In the genomic region with DNA sequence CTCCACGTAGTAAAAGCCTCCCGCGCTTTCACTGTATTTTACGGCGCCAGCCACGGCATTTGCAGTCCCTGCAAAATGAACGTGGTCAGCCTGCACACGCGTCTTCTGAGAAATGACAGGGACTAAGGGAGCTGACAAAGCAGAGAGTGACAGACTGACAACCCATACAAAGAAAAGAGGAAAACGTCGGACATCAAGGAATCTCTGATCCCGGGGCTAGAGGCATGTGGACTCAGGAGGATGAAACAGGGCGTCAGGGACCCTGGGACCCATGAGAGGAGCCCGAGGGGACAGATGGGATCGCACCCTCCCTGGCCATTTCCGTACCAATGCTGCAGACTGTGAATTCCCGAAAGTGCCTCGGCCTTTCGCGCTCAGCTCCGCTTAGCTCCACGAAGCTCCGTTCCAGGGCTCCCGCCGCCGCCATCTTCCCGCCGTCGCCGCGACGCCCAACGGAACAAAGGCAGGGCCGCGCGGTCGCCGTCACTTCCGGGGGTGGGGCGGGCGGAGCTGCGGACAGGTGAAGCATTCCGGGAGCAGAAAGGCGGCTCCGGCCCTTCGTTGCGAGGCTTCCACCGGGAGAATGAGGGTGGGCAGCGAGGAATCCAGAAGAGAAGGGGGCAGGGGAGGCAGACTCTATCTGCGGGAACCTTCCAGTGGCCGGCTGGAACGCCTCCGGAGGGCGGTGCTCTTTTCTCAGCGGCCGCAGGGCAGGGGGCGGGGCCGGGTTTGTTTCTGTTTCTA, we compare ENCODE assay signal across 1 cellular context.
TF ChIP-seq lines count a peak whose summit lies in the region.

Gene NUP160, minus strand, starts transcription at position 459 of the 744 bp plus-strand sequence. Its CDS starts 32 bp downstream, at position 427.

TF ChIP-seq in HepG2, 621 proteins besides CTCF, POLR2A, EP300 and RAD21 (continued from another document and continues in another):
- TF ChIP-seq DRAP1 (CRISPR knock-in tag; IDR thresholded peaks at IDR 0.05) (peak; percentile 39; the same call in 1 of the 2 replicates), SRSF1 (optimal IDR thresholded peaks at IDR 0.05; ENCODE audit: low read depth, low read length) (peak; percentile 97), ZNF513 (CRISPR knock-in tag; conservative IDR thresholded peaks at IDR 0.05) (no peak), FOSL2 (CRISPR knock-in tag; IDR thresholded peaks at IDR 0.05) (no peak), SALL1 (CRISPR knock-in tag; IDR thresholded peaks at IDR 0.05) (peak; percentile 88), NFRKB (IDR thresholded peaks at IDR 0.05) (no peak), TOPORS (CRISPR knock-in tag; IDR thresholded peaks at IDR 0.05) (peak; percentile 77; the same call in 1 of the 2 replicates), RELA (CRISPR knock-in tag; IDR thresholded peaks at IDR 0.05) (no peak), ZNF607 (CRISPR knock-in tag; IDR thresholded peaks at IDR 0.05; ENCODE audit: borderline replicate concordance) (peak; percentile 60), KAT2B (IDR thresholded peaks at IDR 0.05; ENCODE audit: borderline replicate concordance, low read depth, low read length) (no peak), MTA3 (CRISPR knock-in tag; IDR thresholded peaks at IDR 0.05) (no peak), SRF (IDR thresholded peaks at IDR 0.05; ENCODE audit: low read depth, low read length) (no peak), EZH2 (conservative IDR thresholded peaks at IDR 0.05; ENCODE audit: low read depth, low read length) (no peak), ELF3 (CRISPR knock-in tag; IDR thresholded peaks at IDR 0.05) (peak; percentile 53), SP4 (CRISPR knock-in tag; IDR thresholded peaks at IDR 0.05) (peak; percentile 89), ZNF784 (CRISPR knock-in tag; IDR thresholded peaks at IDR 0.05; ENCODE audit: borderline replicate concordance) (no peak; the same call in 1 of the 2 replicates), ZBTB21 (CRISPR knock-in tag; IDR thresholded peaks at IDR 0.05) (0 out of 2 replicates have a peak, but pooled peaks have one; percentile 46), RXRB (CRISPR knock-in tag; IDR thresholded peaks at IDR 0.05; ENCODE audit: borderline replicate concordance) (peak; percentile 48), ZNF326 (CRISPR knock-in tag; IDR thresholded peaks at IDR 0.05; ENCODE audit: borderline replicate concordance) (no peak), ZNF350 (CRISPR knock-in tag; IDR thresholded peaks at IDR 0.05; ENCODE audit: borderline replicate concordance, low read depth) (peak; percentile 91; the same call in 1 of the 2 replicates), PATZ1 (CRISPR knock-in tag; IDR thresholded peaks at IDR 0.05) (0 out of 2 replicates have a peak, but pooled peaks have one; percentile 41), GABPA (IDR thresholded peaks at IDR 0.05; ENCODE audit: low read depth, low read length) (peak; percentile 88), GABPA (CRISPR knock-in tag; IDR thresholded peaks at IDR 0.05; ENCODE audit: low read depth) (peak; percentile 92), DBP (CRISPR knock-in tag; IDR thresholded peaks at IDR 0.05; ENCODE audit: not compliant biosample characterization) (peak; percentile 68), MLLT10 (CRISPR knock-in tag; IDR thresholded peaks at IDR 0.05) (no peak), CBX1 (IDR thresholded peaks at IDR 0.05; ENCODE audit: low read depth) (no peak), FOXO4 (CRISPR knock-in tag; conservative IDR thresholded peaks at IDR 0.05) (0 out of 2 replicates have a peak, but pooled peaks have one; percentile 66), ZNF205 (CRISPR knock-in tag; IDR thresholded peaks at IDR 0.05) (no peak), GATAD2A (CRISPR knock-in tag; IDR thresholded peaks at IDR 0.05) (peak; percentile 47; the same call in 1 of the 2 replicates), ZNF501 (CRISPR knock-in tag; IDR thresholded peaks at IDR 0.05) (peak; percentile 57; the same call in 1 of the 2 replicates), HNRNPK (IDR thresholded peaks at IDR 0.05; ENCODE audit: low read depth, low read length, poor library complexity, severe bottlenecking) (peak; percentile 57), NFYC (CRISPR knock-in tag; IDR thresholded peaks at IDR 0.05) (0 out of 2 replicates have a peak, but pooled peaks have one; percentile 21), SALL2 (CRISPR knock-in tag; IDR thresholded peaks at IDR 0.05) (peak; percentile 83), HNRNPL (IDR thresholded peaks at IDR 0.05; ENCODE audit: low read depth, low read length) (0 out of 2 replicates have a peak, but pooled peaks have one; percentile 22), IKZF5 (CRISPR knock-in tag; IDR thresholded peaks at IDR 0.05) (peak; percentile 93), CBFB (CRISPR knock-in tag; IDR thresholded peaks at IDR 0.05) (peak; percentile 67; the same call in 1 of the 2 replicates), ZNF354B (CRISPR knock-in tag; IDR thresholded peaks at IDR 0.05) (peak; percentile 84), TFDP1 (CRISPR knock-in tag; IDR thresholded peaks at IDR 0.05; ENCODE audit: borderline replicate concordance) (peak; percentile 86), ZNF337 (CRISPR knock-in tag; IDR thresholded peaks at IDR 0.05; ENCODE audit: borderline replicate concordance, low read depth) (peak; percentile 22; the same call in 1 of the 2 replicates)
- TF ChIP-seq, protein P1, sequence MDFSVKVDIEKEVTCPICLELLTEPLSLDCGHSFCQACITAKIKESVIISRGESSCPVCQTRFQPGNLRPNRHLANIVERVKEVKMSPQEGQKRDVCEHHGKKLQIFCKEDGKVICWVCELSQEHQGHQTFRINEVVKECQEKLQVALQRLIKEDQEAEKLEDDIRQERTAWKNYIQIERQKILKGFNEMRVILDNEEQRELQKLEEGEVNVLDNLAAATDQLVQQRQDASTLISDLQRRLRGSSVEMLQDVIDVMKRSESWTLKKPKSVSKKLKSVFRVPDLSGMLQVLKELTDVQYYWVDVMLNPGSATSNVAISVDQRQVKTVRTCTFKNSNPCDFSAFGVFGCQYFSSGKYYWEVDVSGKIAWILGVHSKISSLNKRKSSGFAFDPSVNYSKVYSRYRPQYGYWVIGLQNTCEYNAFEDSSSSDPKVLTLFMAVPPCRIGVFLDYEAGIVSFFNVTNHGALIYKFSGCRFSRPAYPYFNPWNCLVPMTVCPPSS (IDR thresholded peaks at IDR 0.05) = no peak
- TF ChIP-seq, protein P2, sequence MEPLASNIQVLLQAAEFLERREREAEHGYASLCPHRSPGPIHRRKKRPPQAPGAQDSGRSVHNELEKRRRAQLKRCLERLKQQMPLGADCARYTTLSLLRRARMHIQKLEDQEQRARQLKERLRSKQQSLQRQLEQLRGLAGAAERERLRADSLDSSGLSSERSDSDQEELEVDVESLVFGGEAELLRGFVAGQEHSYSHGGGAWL (CRISPR knock-in tag; IDR thresholded peaks at IDR 0.05) = peak; percentile 71; the same call in 1 of the 2 replicates
- TF ChIP-seq, protein P3, sequence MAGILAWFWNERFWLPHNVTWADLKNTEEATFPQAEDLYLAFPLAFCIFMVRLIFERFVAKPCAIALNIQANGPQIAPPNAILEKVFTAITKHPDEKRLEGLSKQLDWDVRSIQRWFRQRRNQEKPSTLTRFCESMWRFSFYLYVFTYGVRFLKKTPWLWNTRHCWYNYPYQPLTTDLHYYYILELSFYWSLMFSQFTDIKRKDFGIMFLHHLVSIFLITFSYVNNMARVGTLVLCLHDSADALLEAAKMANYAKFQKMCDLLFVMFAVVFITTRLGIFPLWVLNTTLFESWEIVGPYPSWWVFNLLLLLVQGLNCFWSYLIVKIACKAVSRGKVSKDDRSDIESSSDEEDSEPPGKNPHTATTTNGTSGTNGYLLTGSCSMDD (CRISPR knock-in tag; IDR thresholded peaks at IDR 0.05) = no peak
- TF ChIP-seq, protein P4, sequence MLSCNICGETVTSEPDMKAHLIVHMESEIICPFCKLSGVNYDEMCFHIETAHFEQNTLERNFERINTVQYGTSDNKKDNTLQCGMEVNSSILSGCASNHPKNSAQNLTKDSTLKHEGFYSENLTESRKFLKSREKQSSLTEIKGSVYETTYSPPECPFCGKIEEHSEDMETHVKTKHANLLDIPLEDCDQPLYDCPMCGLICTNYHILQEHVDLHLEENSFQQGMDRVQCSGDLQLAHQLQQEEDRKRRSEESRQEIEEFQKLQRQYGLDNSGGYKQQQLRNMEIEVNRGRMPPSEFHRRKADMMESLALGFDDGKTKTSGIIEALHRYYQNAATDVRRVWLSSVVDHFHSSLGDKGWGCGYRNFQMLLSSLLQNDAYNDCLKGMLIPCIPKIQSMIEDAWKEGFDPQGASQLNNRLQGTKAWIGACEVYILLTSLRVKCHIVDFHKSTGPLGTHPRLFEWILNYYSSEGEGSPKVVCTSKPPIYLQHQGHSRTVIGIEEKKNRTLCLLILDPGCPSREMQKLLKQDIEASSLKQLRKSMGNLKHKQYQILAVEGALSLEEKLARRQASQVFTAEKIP (CRISPR knock-in tag; IDR thresholded peaks at IDR 0.05; ENCODE audit: borderline replicate concordance) = no peak
- TF ChIP-seq, protein P5, sequence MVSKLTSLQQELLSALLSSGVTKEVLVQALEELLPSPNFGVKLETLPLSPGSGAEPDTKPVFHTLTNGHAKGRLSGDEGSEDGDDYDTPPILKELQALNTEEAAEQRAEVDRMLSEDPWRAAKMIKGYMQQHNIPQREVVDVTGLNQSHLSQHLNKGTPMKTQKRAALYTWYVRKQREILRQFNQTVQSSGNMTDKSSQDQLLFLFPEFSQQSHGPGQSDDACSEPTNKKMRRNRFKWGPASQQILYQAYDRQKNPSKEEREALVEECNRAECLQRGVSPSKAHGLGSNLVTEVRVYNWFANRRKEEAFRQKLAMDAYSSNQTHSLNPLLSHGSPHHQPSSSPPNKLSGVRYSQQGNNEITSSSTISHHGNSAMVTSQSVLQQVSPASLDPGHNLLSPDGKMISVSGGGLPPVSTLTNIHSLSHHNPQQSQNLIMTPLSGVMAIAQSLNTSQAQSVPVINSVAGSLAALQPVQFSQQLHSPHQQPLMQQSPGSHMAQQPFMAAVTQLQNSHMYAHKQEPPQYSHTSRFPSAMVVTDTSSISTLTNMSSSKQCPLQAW (CRISPR knock-in tag; IDR thresholded peaks at IDR 0.05) = no peak; the same call in none of the 2 replicates
